In genomic region chr9:14822666-14823065, GRCh38 we compare ENCODE assay signal across 33 cellular contexts.
"Had no signal": no experiment of that assay in that cellular context is flagged by ENCODE, and none has a peak within 500 bp of the region (broad histone marks: within the 10 kb centered on the region; RNA-seq: fewer than 3 reads in every experiment).

No MANE protein-coding gene starts in this region.

- H3K4me3 ChIP-seq: SJCRH30, SK-N-MC had no signal

- H3K36me3 Mint-ChIP-seq: activated CD4-positive, alpha-beta memory T cell treated with anti-CD3 and anti-CD28 coated beads for 36 hours; activated naive CD8-positive, alpha-beta T cell treated with anti-CD3 and anti-CD28 coated beads for 36 hours had no signal

- H3K4me1 ChIP-seq: SJCRH30 had no signal

- H3K4me3 Mint-ChIP-seq: activated B cell treated with CpG ODN at 0.5 μM for 24 hours; activated CD4-positive, alpha-beta memory T cell treated with anti-CD3 and anti-CD28 coated beads for 36 hours; activated naive CD8-positive, alpha-beta T cell treated with anti-CD3 and anti-CD28 coated beads for 36 hours; activated T-cell treated with anti-CD3 and anti-CD28 coated beads, Interleukin-2, amount 50 U/mL, for 72 hours; activated T-helper 17 cell treated with anti-CD3 and anti-CD28 coated beads, Interleukin-2, amount 50 U/mL, for 72 hours had no signal

- H3K4me1 Mint-ChIP-seq: activated naive CD8-positive, alpha-beta T cell treated with anti-CD3 and anti-CD28 coated beads for 36 hours; activated T-helper 17 cell treated with anti-CD3 and anti-CD28 coated beads, Interleukin-2, amount 50 U/mL, for 72 hours had no signal

- H3K27ac ChIP-seq: brain microvascular endothelial cell, SJCRH30, SK-N-MC, VCaP had no signal

- H3K9me3 Mint-ChIP-seq: activated CD4-positive, alpha-beta memory T cell treated with anti-CD3 and anti-CD28 coated beads for 36 hours; activated naive CD8-positive, alpha-beta T cell treated with anti-CD3 and anti-CD28 coated beads for 36 hours; activated T-helper 17 cell treated with anti-CD3 and anti-CD28 coated beads, Interleukin-2, amount 50 U/mL, for 72 hours had no signal

- DNase-seq: activated B cell treated with CpG ODN at 0.5 μM for 24 hours; activated CD4-positive, alpha-beta memory T cell treated with anti-CD3 and anti-CD28 coated beads for 36 hours; activated CD4-positive, alpha-beta T cell treated with anti-CD3 and anti-CD28 coated beads for 4 hours; activated CD4-positive, alpha-beta T cell treated with anti-CD3 and anti-CD28 coated beads, Interleukin-2, amount 50 U/mL, for 1 hour; activated CD4-positive, CD25-positive, alpha-beta regulatory T cell treated with anti-CD3 and anti-CD28 coated beads, Interleukin-2, amount 50 U/mL, for 72 hours; activated CD8-positive, alpha-beta memory T cell treated with anti-CD3 and anti-CD28 coated beads, Interleukin-2, amount 50 U/mL, for 48 hours; activated effector memory CD4-positive, alpha-beta T cell treated with anti-CD3 and anti-CD28 coated beads, Interleukin-2, amount 50 U/mL, for 16 hours; activated naive CD4-positive, alpha-beta T cell; activated naive CD4-positive, alpha-beta T cell treated with anti-CD3 and anti-CD28 coated beads, Interleukin-2, amount 50 U/mL, for 16 hours; activated naive CD8-positive, alpha-beta T cell treated with anti-CD3 and anti-CD28 coated beads for 36 hours; activated T-cell treated with anti-CD3 and anti-CD28 coated beads, Interleukin-2, amount 50 U/mL, for 72 hours; amniotic stem cell; aorta; brain microvascular endothelial cell; central memory CD4-positive, alpha-beta T cell; NCI-H1048; NCI-H1105 treated with DMSO at 0.1 percent for 48 hours; NCI-H1436; NCI-H1694; NCI-H1930; NCI-H2081 treated with DMSO at 0.1 percent for 48 hours; NCI-H345; NCI-H524 treated with DMSO at 0.1 percent for 48 hours; NK-92 treated with Interleukin-12 subunit alpha and Interleukin-12 subunit beta, amount 100 ng/mL, for 24 hours; SHP77; SJCRH30; T1000 had no signal

- FAIRE-seq: colon, TTC549 had no signal

- ATAC-seq: activated T-cell treated with anti-CD3 and anti-CD28 coated beads, Interleukin-2, amount 50 U/mL, for 72 hours; activated T-helper 17 cell treated with anti-CD3 and anti-CD28 coated beads, Interleukin-2, amount 50 U/mL, for 72 hours; Panc1 had no signal

- H3K36me3 ChIP-seq: brain microvascular endothelial cell had no signal

- H3K9me3 ChIP-seq: SJCRH30 had no signal

- H3K27ac Mint-ChIP-seq: activated B cell treated with CpG ODN at 0.5 μM for 24 hours; activated CD4-positive, alpha-beta memory T cell treated with anti-CD3 and anti-CD28 coated beads for 36 hours; activated naive CD8-positive, alpha-beta T cell treated with anti-CD3 and anti-CD28 coated beads for 36 hours; activated T-cell treated with anti-CD3 and anti-CD28 coated beads, Interleukin-2, amount 50 U/mL, for 72 hours; activated T-helper 17 cell treated with anti-CD3 and anti-CD28 coated beads, Interleukin-2, amount 50 U/mL, for 72 hours had no signal
